9 cellular contexts compared by ENCODE assay signal in the genomic region with DNA sequence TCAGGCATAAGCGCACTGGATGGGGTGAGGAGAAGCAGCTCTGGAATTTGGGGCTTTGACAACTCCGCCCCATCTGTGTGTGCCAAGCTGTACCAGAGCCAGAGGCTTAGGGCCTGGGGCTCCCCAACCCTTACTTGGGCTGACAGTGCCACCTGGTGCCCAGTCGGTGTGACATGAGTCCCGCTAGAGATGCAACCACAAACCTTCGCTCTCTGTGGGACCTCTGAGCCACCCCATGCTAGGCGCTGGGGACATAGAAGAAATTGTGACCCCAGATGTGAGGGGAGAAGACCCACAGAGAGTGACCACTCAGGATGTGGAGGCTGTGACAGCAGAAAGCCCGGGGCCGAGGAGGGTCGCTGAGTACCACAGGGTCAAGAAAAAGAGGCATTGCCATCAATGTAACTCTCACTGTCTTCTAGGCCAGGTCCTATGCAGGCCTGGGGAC. TPM values are rescaled to one million over a fixed set of nuclear protein-coding genes. Genes with fewer than 3 reads are reported as not detected.
DNase-seq lines count a peak whose midpoint lies in the region; ATAC-seq, FAIRE-seq and TF ChIP-seq lines count a peak whose summit lies in the region.
"Had no signal": no experiment of that assay in that cellular context is flagged by ENCODE, and none has a peak within 500 bp of the region (broad histone marks: within the 10 kb centered on the region; RNA-seq: fewer than 3 reads in every experiment).

No MANE protein-coding gene starts in this region.

- DNase-seq in CMK (ENCODE audit: low read depth), result peak; percentile 70
- DNase-seq in LNCaP clone FGC (ENCODE audit: low read depth), result no peak
- peak; percentile 39 for DNase-seq in SKM-1 treated with dmso at 0.1 percent for 144 hours (lab: John Stamatoyannopoulos, UW; ENCODE audit: unreplicated experiment)
- peak; percentile 82 for DNase-seq in activated naive CD8-positive, alpha-beta T cell treated with anti-CD3 and anti-CD28 coated beads, Interleukin-2, amount 10 ng/mL, durations not matched to agents 7 days and 5 days
- peak; percentile 78 to 93 for DNase-seq in cardiac muscle cell (ENCODE audit: low read depth in 1 of 2, low spot score in 1 of 2)
- peak; percentile 62 for DNase-seq in pulmonary artery endothelial cell (ENCODE audit: low read depth, low spot score)
- DNase-seq in urothelium cell line (ENCODE audit: low spot score), result peak; percentile 83

- no peaks in the 10 kb centered on the region for H3K9me3 Mint-ChIP-seq in activated naive CD8-positive, alpha-beta T cell treated with anti-CD3 and anti-CD28 coated beads, Interleukin-2, amount 10 ng/mL, durations not matched to agents 7 days and 5 days

- H3K27ac Mint-ChIP-seq in activated naive CD8-positive, alpha-beta T cell treated with anti-CD3 and anti-CD28 coated beads, Interleukin-2, amount 10 ng/mL, durations not matched to agents 7 days and 5 days, result peak overlapping the region; percentile 49

- peaks cover 21% of the 10 kb centered on the region for H3K4me1 ChIP-seq in cardiac muscle cell (ENCODE audit: low read depth)

- no peak for FAIRE-seq in urothelium cell line (lab: Jason Lieb, UNC)

- peaks cover 7% of the 10 kb centered on the region for H3K27me3 ChIP-seq in cardiac muscle cell

- no peak overlapping the region for H3K4me3 ChIP-seq in LNCaP clone FGC (ENCODE audit: low read depth, low read length)
- no peak overlapping the region for H3K4me3 ChIP-seq in cardiac muscle cell

- H3K27me3 Mint-ChIP-seq in activated naive CD8-positive, alpha-beta T cell treated with anti-CD3 and anti-CD28 coated beads, Interleukin-2, amount 10 ng/mL, durations not matched to agents 7 days and 5 days, result peaks cover 32% of the 10 kb centered on the region

- H3K36me3 ChIP-seq in cardiac muscle cell, result no peaks in the 10 kb centered on the region

- no peaks in the 10 kb centered on the region for H3K9me3 ChIP-seq in cardiac muscle cell (ENCODE audit: low read depth)

- POLR2A ChIA-PET in activated naive CD8-positive, alpha-beta T cell treated with anti-CD3 and anti-CD28 coated beads, Interleukin-2, amount 10 ng/mL, durations not matched to agents 7 days and 5 days (lab: Charles Lee), result interaction anchor here (0.7 to 5.5 kb wide), 10 partner anchors 25 to 456 kb away, joined by 3 to 54 read pairs (median 3); a partner anchor contains a TSS

- TF ChIP-seq CTCF in LNCaP clone FGC (IDR thresholded peaks at IDR 0.05; ENCODE audit: control insufficient read depth, extremely low read depth, insufficient read depth), result peak; percentile 88
- TF ChIP-seq CTCF in cardiac muscle cell (IDR thresholded peaks at IDR 0.05; ENCODE audit: low read depth, low read length), result peak; percentile 80

- no peak overlapping the region for H3K4me3 Mint-ChIP-seq in activated naive CD8-positive, alpha-beta T cell treated with anti-CD3 and anti-CD28 coated beads, Interleukin-2, amount 10 ng/mL, durations not matched to agents 7 days and 5 days

- H3K27ac ChIP-seq in cardiac muscle cell, result no peak overlapping the region

- H3K36me3 Mint-ChIP-seq in activated naive CD8-positive, alpha-beta T cell treated with anti-CD3 and anti-CD28 coated beads, Interleukin-2, amount 10 ng/mL, durations not matched to agents 7 days and 5 days, result no peaks in the 10 kb centered on the region

- peak; percentile 63 for ATAC-seq in GM21447 (IDR thresholded peaks at IDR 0.05; ENCODE audit: unreplicated experiment)
- ATAC-seq in activated naive CD8-positive, alpha-beta T cell treated with anti-CD3 and anti-CD28 coated beads, Interleukin-2, amount 10 ng/mL, durations not matched to agents 7 days and 5 days (ENCODE audit: low read depth), result peak; percentile 99

- peaks cover 21% of the 10 kb centered on the region for H3K4me1 Mint-ChIP-seq in activated naive CD8-positive, alpha-beta T cell treated with anti-CD3 and anti-CD28 coated beads, Interleukin-2, amount 10 ng/mL, durations not matched to agents 7 days and 5 days

RNA-seq across cellular contexts. Expression of a gene that starts 36.0 kb away (rescaled TPM):
- 10 to 100 TPM; 53.3 to 60.1 TPM for total RNA-seq in activated naive CD8-positive, alpha-beta T cell treated with anti-CD3 and anti-CD28 coated beads, Interleukin-2, amount 10 ng/mL, durations not matched to agents 7 days and 5 days
- total RNA-seq in cardiac muscle cell, result 9.6 and 12.3 TPM in 2 replicates
- 16.9 and 31.4 TPM in 2 replicates for polyA plus RNA-seq in cardiac muscle cell
- total RNA-seq in pulmonary artery endothelial cell, result 14.9 and 20.2 TPM in 2 replicates

RNA-seq across cellular contexts. Expression of a gene that starts 40.0 kb away (rescaled TPM):
- not detected for total RNA-seq in activated naive CD8-positive, alpha-beta T cell treated with anti-CD3 and anti-CD28 coated beads, Interleukin-2, amount 10 ng/mL, durations not matched to agents 7 days and 5 days
- 0.25 and 0.48 TPM in 2 replicates for total RNA-seq in cardiac muscle cell
- polyA plus RNA-seq in cardiac muscle cell, result 0.40 and 0.83 TPM in 2 replicates
- total RNA-seq in pulmonary artery endothelial cell, result 2.3 and 6.3 TPM in 2 replicates
- total RNA-seq: activated CD8-positive, alpha-beta memory T cell treated with anti-CD3 and anti-CD28 coated beads for 36 hours had no signal
